20 cellular contexts compared by ENCODE assay signal in the genomic region with DNA sequence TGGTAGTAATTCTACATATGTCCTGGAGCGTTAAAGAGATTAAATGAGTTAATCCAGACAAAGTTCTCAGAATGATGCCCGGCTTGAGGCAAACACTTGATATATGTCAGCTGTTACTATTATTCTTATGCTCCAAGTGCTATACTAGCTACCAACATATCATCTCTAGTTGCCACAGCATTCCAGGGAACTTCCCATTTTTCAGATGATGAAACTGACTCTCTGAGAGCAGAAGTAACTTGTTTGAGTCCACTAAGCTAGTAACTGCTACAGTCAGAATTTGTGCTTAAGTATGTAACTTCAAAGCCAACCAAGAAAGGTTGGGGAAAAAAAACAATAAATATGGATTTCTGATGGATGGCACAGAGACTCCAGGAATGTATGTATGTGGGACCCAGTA.
DNase-seq lines count a peak whose midpoint lies in the region; ATAC-seq and TF ChIP-seq lines count a peak whose summit lies in the region.
"Had no signal": no experiment of that assay in that cellular context is flagged by ENCODE, and none has a peak within 500 bp of the region (broad histone marks: within the 10 kb centered on the region; RNA-seq: fewer than 3 reads in every experiment).

No MANE protein-coding gene starts in this region.

- peaks cover 19% of the 10 kb centered on the region for H3K36me3 ChIP-seq in left ventricle myocardium inferior
- peaks cover 19% of the 10 kb centered on the region for H3K36me3 ChIP-seq in upper lobe of right lung
- peaks cover 0 to 41% (median 0%) of the 10 kb centered on the region in 3 donors for H3K36me3 ChIP-seq in tibial nerve

- no peak for DNase-seq in left ventricle myocardium inferior
- no peak for DNase-seq in left ventricle myocardium superior
- DNase-seq in NCI-H524 treated with DMSO at 0.1 percent for 48 hours (lab: John Stamatoyannopoulos, UW): peak; percentile 18
- DNase-seq in SKM-1 treated with dmso at 0.1 percent for 144 hours (lab: John Stamatoyannopoulos, UW; ENCODE audit: unreplicated experiment): peak; percentile 16
- no peak for DNase-seq in upper lobe of right lung
- no peak for DNase-seq in DMS79 (lab: John Stamatoyannopoulos, UW)
- no peak for DNase-seq in tibial nerve (ENCODE audit: low spot score in 2 of 2)
- DNase-seq: 8988T, AML-193, H7, HFFc6, KG1, NCI-H1694, NCI-H2081, NCI-H2171, NCI-H446, NCI-H69 had no signal

- no peak for ATAC-seq in left ventricle myocardium superior
- ATAC-seq in upper lobe of right lung: peak; percentile 51
- ATAC-seq in HG02885 (IDR thresholded peaks at IDR 0.05; ENCODE audit: poor library complexity, unreplicated experiment): no peak
- ATAC-seq: Panc1 had no signal

- no peak overlapping the region for H3K4me3 ChIP-seq in left ventricle myocardium inferior
- no peak overlapping the region for H3K4me3 ChIP-seq in upper lobe of right lung
- no peak overlapping the region for H3K4me3 ChIP-seq in tibial nerve

- intact Hi-C loops in left ventricle myocardium inferior (cut with micrococcal nuclease) (no loop called here), left ventricle myocardium superior (cut with micrococcal nuclease) (no loop called here), upper lobe of right lung (cut with DNase I) (no loop called here)

- WGBS in tibial nerve, 2 donors: 92% methylated on average over 2 of the region's 2 CpGs

- TF ChIP-seq EP300 in tibial nerve (IDR thresholded peaks at IDR 0.05): no peak

- H3K9me3 ChIP-seq in left ventricle myocardium inferior (replicated peaks) (no peaks in the 10 kb centered on the region), upper lobe of right lung (no peaks in the 10 kb centered on the region), tibial nerve (no peaks in the 10 kb centered on the region)

- TF ChIP-seq POLR2A in tibial nerve (IDR thresholded peaks at IDR 0.05): no peak

- H3K4me1 ChIP-seq in left ventricle myocardium inferior: peaks cover 66% of the 10 kb centered on the region
- H3K4me1 ChIP-seq in upper lobe of right lung: peaks cover 7% of the 10 kb centered on the region
- H3K4me1 ChIP-seq in tibial nerve: peaks cover 0 to 7% (median 0%) of the 10 kb centered on the region in 4 donors

- no peak for TF ChIP-seq CTCF in left ventricle myocardium inferior (IDR thresholded peaks at IDR 0.05; ENCODE audit: borderline replicate concordance)
- TF ChIP-seq CTCF in upper lobe of right lung (IDR thresholded peaks at IDR 0.05): no peak
- TF ChIP-seq CTCF in tibial nerve (IDR thresholded peaks at IDR 0.05): no peak

- no peaks in the 10 kb centered on the region for H3K27me3 ChIP-seq in left ventricle myocardium inferior (ENCODE audit: low read depth)
- H3K27me3 ChIP-seq in upper lobe of right lung: no peaks in the 10 kb centered on the region
- no peaks in the 10 kb centered on the region for H3K27me3 ChIP-seq in tibial nerve

- H3K27ac ChIP-seq in left ventricle myocardium inferior (replicated peaks) (peak overlapping the region; percentile 68), upper lobe of right lung (no peak overlapping the region), tibial nerve (no peak overlapping the region)
- H3K27ac ChIP-seq: HL-60 had no signal

Comparison
In these comparisons a context has a peak if more than half of its experiments do, and no peak if none do; other contexts are left out.
1. DNase-seq: peak in NCI-H524 treated with DMSO at 0.1 percent for 48 hours (single experiment) and SKM-1 treated with dmso at 0.1 percent for 144 hours (single experiment); none in left ventricle myocardium inferior (single experiment), left ventricle myocardium superior (single experiment), upper lobe of right lung (single experiment), DMS79 (single experiment) and tibial nerve (0 of 2).